28 cellular contexts compared by ENCODE assay signal in genomic region chr1:247467008-247467572, GRCh38. TPM values are rescaled to one million over a fixed set of nuclear protein-coding genes. Genes with fewer than 3 reads are reported as not detected.
"Had no signal": no experiment of that assay in that cellular context is flagged by ENCODE, and none has a peak within 500 bp of the region (broad histone marks: within the 10 kb centered on the region; RNA-seq: fewer than 3 reads in every experiment).

No MANE protein-coding gene starts in this region.

- H3K9me3 Mint-ChIP-seq: activated CD8-positive, alpha-beta T cell treated with anti-CD3 and anti-CD28 coated beads for 36 hours had no signal

- ATAC-seq: activated CD8-positive, alpha-beta T cell treated with anti-CD3 and anti-CD28 coated beads for 36 hours had no signal

- H3K36me3 ChIP-seq: cardiac muscle cell had no signal

- DNase-seq: activated CD4-positive, CD25-positive, alpha-beta regulatory T cell; activated CD8-positive, alpha-beta memory T cell treated with anti-CD3 and anti-CD28 coated beads, Interleukin-2, amount 50 U/mL, for 4 hours; activated CD8-positive, alpha-beta T cell treated with anti-CD3 and anti-CD28 coated beads for 36 hours; activated effector memory CD4-positive, alpha-beta T cell treated with Interleukin-2 at 50 U/mL for 16 hours; activated naive CD4-positive, alpha-beta T cell; amygdala; IMR-90; KG1; NCI-H1092 treated with DMSO at 0.1 percent for 48 hours; NCI-H1417 treated with DMSO at 0.1 percent for 48 hours; NCI-H1694 treated with DMSO at 0.1 percent for 48 hours; NCI-H2029 treated with DMSO at 0.1 percent for 48 hours; NCI-H345; NCI-H510A; NCI-H526 treated with DMSO at 0.1 percent for 48 hours; NCI-H82; NK-92 treated with Interleukin-12 subunit alpha and Interleukin-12 subunit beta, amount 100 ng/mL, for 24 hours; PC-9; SHP77 treated with DMSO at 0.1 percent for 48 hours; T-helper 1 cell had no signal

- H3K27ac Mint-ChIP-seq: activated CD8-positive, alpha-beta T cell treated with anti-CD3 and anti-CD28 coated beads for 36 hours; activated naive CD8-positive, alpha-beta T cell; brain had no signal

- H2AFZ ChIP-seq: PC-9 had no signal

- H3K4me2 ChIP-seq: PC-9 had no signal

- H3K27me3 ChIP-seq: cardiac muscle cell had no signal

- H3K4me3 ChIP-seq: cardiac muscle cell, PC-9 had no signal

- H3K27ac ChIP-seq: cardiac muscle cell, PC-9, VCaP had no signal

- H3K4me3 Mint-ChIP-seq: activated CD8-positive, alpha-beta T cell treated with anti-CD3 and anti-CD28 coated beads for 36 hours; activated naive CD8-positive, alpha-beta T cell; brain had no signal

- FAIRE-seq: astrocyte had no signal

- H3K36me3 Mint-ChIP-seq: activated naive CD8-positive, alpha-beta T cell; brain had no signal

RNA-seq across cellular contexts. Expression of gene OR2B11, which starts 9.2 kb away (rescaled TPM):
- total RNA-seq: activated CD8-positive, alpha-beta T cell treated with anti-CD3 and anti-CD28 coated beads for 36 hours; astrocyte; cardiac muscle cell; IMR-90; LHCN-M2; M059J; PC-9; T-helper 2 cell treated with Interferon-gamma antibody and Interleukin-4, amounts not matched to agents 100 ng/mL and 5 ng/mL, for 36 hours had no signal
- polyA plus RNA-seq: cardiac muscle cell, IMR-90 had no signal

RNA-seq across cellular contexts. Expression of gene NLRP3, which starts 51.1 kb away (rescaled TPM):
- total RNA-seq: PC-9 had no signal
- polyA plus RNA-seq: cardiac muscle cell, IMR-90 had no signal
